ENCODE assay signal across 8 cellular contexts in genomic region chr2:47906261-47907096, GRCh38.
DNase-seq lines count a peak whose midpoint lies in the region; ATAC-seq and TF ChIP-seq lines count a peak whose summit lies in the region.

FBXO11 (minus strand) TSS chr2:47906498; CDS start chr2:47905720, 778 bp downstream.

- peak; percentile 89 for ATAC-seq in GM18511 (IDR thresholded peaks at IDR 0.05; ENCODE audit: unreplicated experiment)
- peak; percentile 89 for ATAC-seq in HG03039 (IDR thresholded peaks at IDR 0.05; ENCODE audit: unreplicated experiment)

- TF ChIP-seq CTCF in 22Rv1 (IDR thresholded peaks at IDR 0.05), result peak; percentile 53

- DNase-seq in NCI-H2081 (lab: John Stamatoyannopoulos, UW), result peak; percentile 99
- peak; percentile 93 for DNase-seq in T1000 (lab: John Stamatoyannopoulos, UW)
- peak; percentile 98 for DNase-seq in astrocyte of the hippocampus (ENCODE audit: low read depth, low spot score)
- DNase-seq in hippocampal formation (lab: John Stamatoyannopoulos, UW), result peak; percentile 96 to 98
- DNase-seq in retina, result peak; percentile 92

- peak within 1 kb of the TSS; percentile 86 for H3K27ac ChIP-seq in 22Rv1

Comparison
In these comparisons a context has a peak if more than half of its experiments do, and no peak if none do; other contexts are left out.
1. Peak in every context shown above with its lines: DNase-seq, ATAC-seq and H3K27ac ChIP-seq.